In the genomic region with DNA sequence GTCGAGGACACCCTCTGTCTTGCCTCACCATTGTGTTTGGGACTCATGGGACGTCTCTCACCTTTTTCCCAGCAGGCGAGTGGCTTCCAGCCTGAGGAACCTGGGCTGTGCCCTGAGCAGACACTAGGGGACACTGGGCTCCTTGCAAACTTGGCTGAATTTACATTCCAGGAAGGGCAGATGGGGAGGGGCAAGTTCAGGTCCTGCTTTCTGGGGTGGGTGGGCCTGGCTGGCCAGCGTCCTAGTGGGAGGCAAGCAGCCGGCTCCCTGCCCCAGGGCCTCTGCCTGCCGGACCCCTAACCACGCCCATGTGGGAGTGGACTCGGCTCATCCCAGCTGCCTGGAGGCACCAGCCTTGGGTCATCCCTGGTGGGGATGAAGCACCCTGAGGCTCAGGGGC, we compare ENCODE assay signal across 10 cellular contexts. TPM values are rescaled to one million over a fixed set of nuclear protein-coding genes. Genes with fewer than 3 reads are reported as not detected.
DNase-seq lines count a peak whose midpoint lies in the region; ATAC-seq and TF ChIP-seq lines count a peak whose summit lies in the region.
"Had no signal": no experiment of that assay in that cellular context is flagged by ENCODE, and none has a peak within 500 bp of the region (broad histone marks: within the 10 kb centered on the region; RNA-seq: fewer than 3 reads in every experiment).

No MANE protein-coding gene starts in this region.

- POLR2A ChIA-PET in CD4-positive, alpha-beta memory T cell (lab: Charles Lee; ENCODE audit: partially characterized antibody): no interaction called here
- POLR2A ChIA-PET in HEK293 (lab: Yijun Ruan, JAX): no interaction called here
- POLR2A ChIA-PET in activated CD4-positive, alpha-beta memory T cell treated with anti-CD3 and anti-CD28 coated beads, Interleukin-2, amount 10 ng/mL, durations not matched to agents 7 days and 5 days (lab: Charles Lee): no interaction called here

- CTCF ChIA-PET in CD4-positive, alpha-beta memory T cell (lab: Charles Lee; ENCODE audit: partially characterized antibody): interaction anchor here (8.8 kb wide), 1 partner anchor 175 kb away, joined by 58 read pairs; no protein-coding TSS in a partner anchor
- CTCF ChIA-PET in HEK293 (lab: Yijun Ruan, JAX): interaction anchor here (0.8 to 2.7 kb wide), 7 partner anchors 10 to 662 kb away, joined by 3 to 22 read pairs (median 4); no protein-coding TSS in a partner anchor
- CTCF ChIA-PET in activated CD4-positive, alpha-beta memory T cell treated with anti-CD3 and anti-CD28 coated beads, Interleukin-2, amount 10 ng/mL, durations not matched to agents 7 days and 5 days (lab: Charles Lee): interaction anchor here (0.9 to 2.3 kb wide), 4 partner anchors 53 to 176 kb away, joined by 3 to 7 read pairs (median 5); no protein-coding TSS in a partner anchor

- peaks cover 9% of the 10 kb centered on the region for H3K27me3 ChIP-seq in CD4-positive, alpha-beta memory T cell (ENCODE audit: insufficient read depth, low read length)

- peaks cover 18% of the 10 kb centered on the region for H3K4me1 ChIP-seq in CD4-positive, alpha-beta memory T cell (ENCODE audit: insufficient read depth, low read length)
- no peaks in the 10 kb centered on the region for H3K4me1 ChIP-seq in HEK293 (ENCODE audit: control insufficient read depth, insufficient read depth, low read length)

- H3K9me3 ChIP-seq in CD4-positive, alpha-beta memory T cell (ENCODE audit: control insufficient read depth in 1 of 2, low read length in 2 of 2): no peaks in the 10 kb centered on the region
- H3K9me3 ChIP-seq in HEK293 (ENCODE audit: control insufficient read depth, insufficient read depth, low read depth, low read length): no peaks in the 10 kb centered on the region

- intact Hi-C loops in CD4-positive, alpha-beta memory T cell (cut with micrococcal nuclease): loop anchor here (1.0 kb wide), 1 partner anchor 175 kb away; no protein-coding TSS in a partner anchor

- no peak for ATAC-seq in HG02884 (IDR thresholded peaks at IDR 0.05; ENCODE audit: unreplicated experiment)

- H3K4me1 Mint-ChIP-seq in CD4-positive, alpha-beta memory T cell: peaks cover 13 to 26% (median 16%) of the 10 kb centered on the region in 4 donors
- peaks cover 16% of the 10 kb centered on the region for H3K4me1 Mint-ChIP-seq in activated CD4-positive, alpha-beta memory T cell treated with anti-CD3 and anti-CD28 coated beads, Interleukin-2, amount 10 ng/mL, durations not matched to agents 7 days and 5 days
- peaks cover 12% of the 10 kb centered on the region for H3K4me1 Mint-ChIP-seq in T-helper 2 cell treated with Interferon-gamma antibody and Interleukin-4, amounts not matched to agents 5 μg/mL and 100 μg/mL, for 36 hours (ENCODE audit: low read depth)

- no peaks in the 10 kb centered on the region for H3K36me3 Mint-ChIP-seq in CD4-positive, alpha-beta memory T cell
- H3K36me3 Mint-ChIP-seq in activated CD4-positive, alpha-beta memory T cell treated with anti-CD3 and anti-CD28 coated beads, Interleukin-2, amount 10 ng/mL, durations not matched to agents 7 days and 5 days (ENCODE audit: low read depth): no peaks in the 10 kb centered on the region
- no peaks in the 10 kb centered on the region for H3K36me3 Mint-ChIP-seq in T-helper 2 cell treated with Interferon-gamma antibody and Interleukin-4, amounts not matched to agents 5 μg/mL and 100 μg/mL, for 36 hours (ENCODE audit: low read depth)

- TF ChIP-seq CTCF in HEK293 (tag by site-specific recombination; IDR thresholded peaks at IDR 0.05) (peak; percentile 63), coronary artery (IDR thresholded peaks at IDR 0.05) (no peak)

- H3K27ac Mint-ChIP-seq in CD4-positive, alpha-beta memory T cell: no peak overlapping the region
- no peak overlapping the region for H3K27ac Mint-ChIP-seq in activated CD4-positive, alpha-beta memory T cell treated with anti-CD3 and anti-CD28 coated beads, Interleukin-2, amount 10 ng/mL, durations not matched to agents 7 days and 5 days
- H3K27ac Mint-ChIP-seq in T-helper 2 cell treated with Interferon-gamma antibody and Interleukin-4, amounts not matched to agents 5 μg/mL and 100 μg/mL, for 36 hours: no peak overlapping the region

- peak in 4 of 5 donors; percentile 17 to 24 (median 20) for DNase-seq in CD4-positive, alpha-beta memory T cell
- peak; percentile 45 for DNase-seq in activated CD4-positive, alpha-beta memory T cell treated with anti-CD3 and anti-CD28 coated beads, Interleukin-2, amount 10 ng/mL, durations not matched to agents 7 days and 5 days
- DNase-seq in iris pigment epithelial cell (ENCODE audit: low read depth) (peak; percentile 11), MV-4-11 (lab: John Stamatoyannopoulos, UW) (no peak), coronary artery (ENCODE audit: low spot score) (no peak)
- no peak for DNase-seq in T-helper 2 cell treated with Interferon-gamma antibody and Interleukin-4, amounts not matched to agents 5 μg/mL and 100 μg/mL, for 36 hours (ENCODE audit: low spot score)
- DNase-seq: stimulated activated CD8-positive, alpha-beta memory T cell treated with anti-CD3 and anti-CD28 coated beads, Interleukin-4, amount 100 ng/mL, for 48 hours; T-helper 9 cell had no signal

- H3K4me3 ChIP-seq in CD4-positive, alpha-beta memory T cell (ENCODE audit: low read length in 2 of 2): no peak overlapping the region
- H3K4me3 ChIP-seq in HEK293 (ENCODE audit: low read depth, low read length) (no peak overlapping the region), coronary artery (no peak overlapping the region)

- peaks cover 0 to 5% of the 10 kb centered on the region in 2 donors for H3K27me3 Mint-ChIP-seq in CD4-positive, alpha-beta memory T cell
- H3K27me3 Mint-ChIP-seq in activated CD4-positive, alpha-beta memory T cell treated with anti-CD3 and anti-CD28 coated beads, Interleukin-2, amount 10 ng/mL, durations not matched to agents 7 days and 5 days: peaks cover 58% of the 10 kb centered on the region
- H3K27me3 Mint-ChIP-seq in T-helper 2 cell treated with Interferon-gamma antibody and Interleukin-4, amounts not matched to agents 5 μg/mL and 100 μg/mL, for 36 hours (ENCODE audit: low read depth): peaks cover 38% of the 10 kb centered on the region

- H3K36me3 ChIP-seq in CD4-positive, alpha-beta memory T cell (ENCODE audit: insufficient read depth, low read length): no peaks in the 10 kb centered on the region
- H3K36me3 ChIP-seq in HEK293 (ENCODE audit: control insufficient read depth in 2 of 2, insufficient read depth in 1 of 2, low read length in 2 of 2): no peaks in the 10 kb centered on the region

- no peak overlapping the region for H3K27ac ChIP-seq in CD4-positive, alpha-beta memory T cell (ENCODE audit: low read depth, low read length)
- H3K27ac ChIP-seq in HEK293 (ENCODE audit: extremely low read depth, low read depth, low read length) (no peak overlapping the region), coronary artery (no peak overlapping the region)

- no peak overlapping the region for H3K4me3 Mint-ChIP-seq in CD4-positive, alpha-beta memory T cell
- H3K4me3 Mint-ChIP-seq in activated CD4-positive, alpha-beta memory T cell treated with anti-CD3 and anti-CD28 coated beads, Interleukin-2, amount 10 ng/mL, durations not matched to agents 7 days and 5 days: no peak overlapping the region
- no peak overlapping the region for H3K4me3 Mint-ChIP-seq in T-helper 2 cell treated with Interferon-gamma antibody and Interleukin-4, amounts not matched to agents 5 μg/mL and 100 μg/mL, for 36 hours

- peaks cover 0 to 2% (median 0%) of the 10 kb centered on the region in 8 donors for H3K9me3 Mint-ChIP-seq in CD4-positive, alpha-beta memory T cell
- no peaks in the 10 kb centered on the region for H3K9me3 Mint-ChIP-seq in activated CD4-positive, alpha-beta memory T cell treated with anti-CD3 and anti-CD28 coated beads, Interleukin-2, amount 10 ng/mL, durations not matched to agents 7 days and 5 days
- no peaks in the 10 kb centered on the region for H3K9me3 Mint-ChIP-seq in T-helper 2 cell treated with Interferon-gamma antibody and Interleukin-4, amounts not matched to agents 5 μg/mL and 100 μg/mL, for 36 hours

TF ChIP-seq in HEK293, 187 proteins besides CTCF, POLR2A, EP300 and RAD21:
- TF ChIP-seq EGR2 (tag by site-specific recombination; IDR thresholded peaks at IDR 0.05; ENCODE audit: low read depth) (peak; percentile 22; the same call in 1 of the 2 replicates), ZNF707 (tag by site-specific recombination; IDR thresholded peaks at IDR 0.05) (no peak), ZNF654 (tag by site-specific recombination; IDR thresholded peaks at IDR 0.05; ENCODE audit: low read depth) (peak; percentile 57), ZNF274 (IDR thresholded peaks at IDR 0.05; ENCODE audit: low read length) (no peak), ZNF274 (tag by site-specific recombination; IDR thresholded peaks at IDR 0.05; ENCODE audit: borderline replicate concordance) (no peak), ZIC2 (tag by site-specific recombination; IDR thresholded peaks at IDR 0.05) (peak; percentile 47; the same call in 1 of the 2 replicates)

RNA-seq across cellular contexts. Expression of a gene that starts 48.2 kb away (rescaled TPM):
- not detected for total RNA-seq in CD4-positive, alpha-beta memory T cell
- polyA plus RNA-seq in CD4-positive, alpha-beta memory T cell: not detected
- total RNA-seq in activated CD4-positive, alpha-beta memory T cell treated with anti-CD3 and anti-CD28 coated beads, Interleukin-2, amount 10 ng/mL, durations not matched to agents 7 days and 5 days: not detected

Comparison
In these comparisons a context has a peak if more than half of its experiments do, and no peak if none do; other contexts are left out.
1. DNase-seq: peak in CD4-positive, alpha-beta memory T cell (4 of 5), activated CD4-positive, alpha-beta memory T cell treated with anti-CD3 and anti-CD28 coated beads, Interleukin-2, amount 10 ng/mL, durations not matched to agents 7 days and 5 days (single experiment) and iris pigment epithelial cell (single experiment); none in MV-4-11 (single experiment), coronary artery (single experiment) and T-helper 2 cell treated with Interferon-gamma antibody and Interleukin-4, amounts not matched to agents 5 μg/mL and 100 μg/mL, for 36 hours (single experiment).